ENCODE assay signal across 30 cellular contexts in the genomic region with DNA sequence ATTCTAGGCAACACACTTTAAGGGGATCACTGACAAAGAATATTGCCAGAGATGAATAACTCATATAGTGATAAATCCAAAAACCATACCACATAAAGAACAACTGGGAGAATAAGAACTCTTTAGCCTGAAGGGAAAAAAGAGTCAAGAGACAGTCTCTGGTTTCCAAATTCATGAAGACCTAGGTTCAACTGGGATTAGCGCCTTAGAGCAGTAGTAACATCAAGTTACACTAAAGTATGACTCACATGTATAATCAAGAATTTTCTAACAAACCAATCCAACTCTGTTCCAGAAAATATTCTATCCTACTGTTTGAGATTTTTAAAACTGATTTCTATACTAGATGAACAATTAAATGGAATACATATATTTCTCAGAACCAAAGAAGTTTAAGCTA.
"Had no signal": no experiment of that assay in that cellular context is flagged by ENCODE, and none has a peak within 500 bp of the region (broad histone marks: within the 10 kb centered on the region; RNA-seq: fewer than 3 reads in every experiment).

No MANE protein-coding gene starts in this region.

- H3K27ac ChIP-seq: ascending aorta, breast epithelium, cardiac muscle cell, colonic mucosa, epithelial cell of prostate, esophagus squamous epithelium, WERI-Rb-1 had no signal

- DNase-seq: activated B cell treated with CpG ODN at 0.5 μM for 24 hours; activated CD4-positive, alpha-beta T cell treated with anti-CD3 and anti-CD28 coated beads for 48 hours; activated CD4-positive, alpha-beta T cell treated with anti-CD3 and anti-CD28 coated beads, Interleukin-2, amount 50 U/mL, for 1 hour; activated CD4-positive, alpha-beta T cell treated with anti-CD3 and anti-CD28 coated beads, Interleukin-2, amount 50 U/mL, for 48 hours; activated CD8-positive, alpha-beta memory T cell treated with anti-CD3 and anti-CD28 coated beads for 24 hours; activated CD8-positive, alpha-beta T cell treated with anti-CD3 and anti-CD28 coated beads for 36 hours; activated effector memory CD4-positive, alpha-beta T cell treated with anti-CD3 and anti-CD28 coated beads, Interleukin-2, amount 50 U/mL, for 16 hours; activated naive CD4-positive, alpha-beta T cell treated with anti-CD3 and anti-CD28 coated beads for 36 hours; activated naive CD8-positive, alpha-beta T cell treated with anti-CD3 and anti-CD28 coated beads for 36 hours; activated T-cell treated with anti-CD3 and anti-CD28 coated beads, Interleukin-2, amount 50 U/mL, for 4 hours; central memory CD4-positive, alpha-beta T cell; cerebellar nuclear complex; colonic mucosa; effector CD8-positive, alpha-beta T cell; esophagus squamous epithelium; foreskin melanocyte; head of caudate nucleus; T-helper 1 cell; T-helper 17 cell; T1000; WERI-Rb-1 had no signal

- H3K27me3 ChIP-seq: ascending aorta, breast epithelium, cardiac muscle cell, colonic mucosa, esophagus squamous epithelium had no signal

- H3K27me3 Mint-ChIP-seq: activated B cell treated with CpG ODN at 0.5 μM for 24 hours; activated CD8-positive, alpha-beta T cell treated with anti-CD3 and anti-CD28 coated beads for 36 hours; activated naive CD4-positive, alpha-beta T cell treated with anti-CD3 and anti-CD28 coated beads, Interleukin-2, amount 50 U/mL, for 24 hours; activated naive CD8-positive, alpha-beta T cell treated with anti-CD3 and anti-CD28 coated beads for 36 hours; activated T-helper 17 cell treated with anti-CD3 and anti-CD28 coated beads, Interleukin-2, amount 50 U/mL, for 72 hours; T-helper 17 cell had no signal

- H3K36me3 ChIP-seq: breast epithelium, colonic mucosa had no signal

- ATAC-seq: activated CD4-positive, CD25-positive, alpha-beta regulatory T cell treated with anti-CD3 and anti-CD28 coated beads, Interleukin-2, amount 50 U/mL, for 24 hours; activated CD8-positive, alpha-beta T cell treated with anti-CD3 and anti-CD28 coated beads for 36 hours; activated T-cell treated with anti-CD3 and anti-CD28 coated beads, Interleukin-2, amount 50 U/mL, for 4 hours; activated T-helper 17 cell treated with anti-CD3 and anti-CD28 coated beads, Interleukin-2, amount 50 U/mL, for 72 hours; T-helper 17 cell had no signal

- H3K4me3 Mint-ChIP-seq: activated B cell treated with CpG ODN at 0.5 μM for 24 hours; activated CD8-positive, alpha-beta T cell treated with anti-CD3 and anti-CD28 coated beads for 36 hours; activated naive CD4-positive, alpha-beta T cell treated with anti-CD3 and anti-CD28 coated beads for 36 hours; activated naive CD4-positive, alpha-beta T cell treated with anti-CD3 and anti-CD28 coated beads, Interleukin-2, amount 50 U/mL, for 24 hours; activated naive CD8-positive, alpha-beta T cell treated with anti-CD3 and anti-CD28 coated beads for 36 hours; activated T-cell treated with anti-CD3 and anti-CD28 coated beads, Interleukin-2, amount 50 U/mL, for 4 hours; activated T-helper 17 cell treated with anti-CD3 and anti-CD28 coated beads, Interleukin-2, amount 50 U/mL, for 72 hours; brain; T-helper 17 cell; T-helper 2 cell treated with Interferon-gamma antibody and Interleukin-4, amounts not matched to agents 5 μg/mL and 100 μg/mL, for 36 hours had no signal

- H3K27ac Mint-ChIP-seq: activated B cell treated with CpG ODN at 0.5 μM for 24 hours; activated CD8-positive, alpha-beta T cell treated with anti-CD3 and anti-CD28 coated beads for 36 hours; activated naive CD4-positive, alpha-beta T cell treated with anti-CD3 and anti-CD28 coated beads for 36 hours; activated naive CD4-positive, alpha-beta T cell treated with anti-CD3 and anti-CD28 coated beads, Interleukin-2, amount 50 U/mL, for 24 hours; activated T-helper 17 cell treated with anti-CD3 and anti-CD28 coated beads, Interleukin-2, amount 50 U/mL, for 72 hours; brain; T-helper 17 cell; T-helper 2 cell treated with Interferon-gamma antibody and Interleukin-4, amounts not matched to agents 5 μg/mL and 100 μg/mL, for 36 hours had no signal

- H3K4me1 ChIP-seq: breast epithelium, colonic mucosa, esophagus squamous epithelium had no signal

- H3K9me3 Mint-ChIP-seq: activated B cell treated with CpG ODN at 0.5 μM for 24 hours; activated CD8-positive, alpha-beta T cell treated with anti-CD3 and anti-CD28 coated beads for 36 hours; activated naive CD4-positive, alpha-beta T cell treated with anti-CD3 and anti-CD28 coated beads for 36 hours; activated naive CD4-positive, alpha-beta T cell treated with anti-CD3 and anti-CD28 coated beads, Interleukin-2, amount 50 U/mL, for 24 hours; activated naive CD8-positive, alpha-beta T cell treated with anti-CD3 and anti-CD28 coated beads for 36 hours; activated T-cell treated with anti-CD3 and anti-CD28 coated beads, Interleukin-2, amount 50 U/mL, for 4 hours; activated T-helper 17 cell treated with anti-CD3 and anti-CD28 coated beads, Interleukin-2, amount 50 U/mL, for 72 hours; brain; T-helper 2 cell treated with Interferon-gamma antibody and Interleukin-4, amounts not matched to agents 5 μg/mL and 100 μg/mL, for 36 hours had no signal

- H3K9me3 ChIP-seq: ascending aorta, breast epithelium, colonic mucosa, esophagus squamous epithelium had no signal

- H3K4me3 ChIP-seq: ascending aorta, breast epithelium, cardiac muscle cell, colonic mucosa, esophagus squamous epithelium had no signal

- H3K4me1 Mint-ChIP-seq: activated naive CD8-positive, alpha-beta T cell treated with anti-CD3 and anti-CD28 coated beads for 36 hours had no signal
